ENCODE assay signal across 8 cellular contexts in the genomic region with DNA sequence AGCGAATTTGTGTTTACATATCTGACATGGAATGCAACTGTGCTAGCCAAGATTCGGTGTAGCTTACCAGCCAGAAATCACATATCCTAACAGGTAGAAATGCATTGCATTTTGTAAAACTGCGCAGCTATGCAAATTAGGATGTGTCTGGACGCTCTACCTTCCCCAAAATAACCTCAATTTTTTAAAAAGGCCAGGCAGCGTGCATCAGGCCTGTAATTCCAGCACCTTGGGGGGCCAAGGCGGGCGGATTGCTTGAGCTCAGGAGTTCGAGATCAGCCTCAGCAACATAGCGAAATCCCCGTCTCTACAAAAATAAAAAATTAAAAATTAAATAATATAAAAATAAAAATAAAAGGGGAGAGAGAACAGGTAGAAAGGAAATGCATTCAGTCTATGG.
DNase-seq lines count a peak whose midpoint lies in the region; ATAC-seq and TF ChIP-seq lines count a peak whose summit lies in the region.

No MANE protein-coding gene starts in this region.

- peaks cover 0 to 4% of the 10 kb centered on the region in 2 donors for H3K36me3 Mint-ChIP-seq in naive B cell
- no peaks in the 10 kb centered on the region for H3K36me3 Mint-ChIP-seq in activated naive CD4-positive, alpha-beta T cell treated with anti-CD3 and anti-CD28 coated beads, Interleukin-2, amount 50 U/mL, for 72 hours

- DNase-seq in AG09309 (ENCODE audit: low read depth) (no peak), LNCaP clone FGC (ENCODE audit: low read depth) (no peak), naive B cell (no peak), DMS79 (lab: John Stamatoyannopoulos, UW) (no peak), NCI-H345 treated with DMSO at 0.1 percent for 48 hours (lab: John Stamatoyannopoulos, UW; ENCODE audit: unreplicated experiment) (no peak), cerebellar nuclear complex (lab: John Stamatoyannopoulos, UW) (no peak)
- no peak for DNase-seq in activated naive CD4-positive, alpha-beta T cell treated with anti-CD3 and anti-CD28 coated beads, Interleukin-2, amount 50 U/mL, for 72 hours (ENCODE audit: low spot score in 2 of 2)

- H3K4me3 Mint-ChIP-seq in naive B cell, result peak overlapping the region; percentile 90 to 97 (median 96)

- H3K9ac ChIP-seq in duodenal mucosa (ENCODE audit: low read depth in 1 of 2, low read length in 2 of 2), result peak overlapping the region; percentile 76 to 96

- peaks cover 0 to 6% of the 10 kb centered on the region in 2 donors for H3K36me3 ChIP-seq in duodenal mucosa (ENCODE audit: control insufficient read depth in 1 of 2, insufficient read depth in 2 of 2, low read length in 2 of 2)

- H3K4me1 Mint-ChIP-seq in naive B cell, result peaks cover 10 to 23% (median 14%) of the 10 kb centered on the region in 3 donors

- H3K27me3 Mint-ChIP-seq in naive B cell, result no peaks in the 10 kb centered on the region

- H3K9me3 Mint-ChIP-seq in naive B cell, result peaks cover 0 to 1% (median 0%) of the 10 kb centered on the region in 7 donors
- no peaks in the 10 kb centered on the region for H3K9me3 Mint-ChIP-seq in activated naive CD4-positive, alpha-beta T cell treated with anti-CD3 and anti-CD28 coated beads, Interleukin-2, amount 50 U/mL, for 72 hours

- H3K27ac ChIP-seq in duodenal mucosa (ENCODE audit: low read depth, low read length), result peak overlapping the region; percentile 88

- TF ChIP-seq CTCF in AG09309 (IDR thresholded peaks at IDR 0.05; ENCODE audit: control insufficient read depth, insufficient read depth, low read depth, low read length, missing control alignments), result no peak
- TF ChIP-seq CTCF in LNCaP clone FGC (IDR thresholded peaks at IDR 0.05; ENCODE audit: control insufficient read depth, extremely low read depth, insufficient read depth), result no peak

- H3K9me3 ChIP-seq in duodenal mucosa (ENCODE audit: control insufficient read depth in 1 of 2, low read length in 2 of 2), result no peaks in the 10 kb centered on the region

- H3K4me3 ChIP-seq in AG09309 (ENCODE audit: control insufficient read depth, low read depth, low read length) (peak overlapping the region; percentile 84), LNCaP clone FGC (ENCODE audit: low read depth, low read length) (peak overlapping the region; percentile 89), duodenal mucosa (ENCODE audit: low read depth in 1 of 2, low read length in 2 of 2) (peak overlapping the region; percentile 80 to 93)

- peak overlapping the region in 4 of 6 donors; percentile 96 to 98 (median 98) for H3K27ac Mint-ChIP-seq in naive B cell
- peak overlapping the region in 1 of 2 donors; percentile 92 for H3K27ac Mint-ChIP-seq in activated naive CD4-positive, alpha-beta T cell treated with anti-CD3 and anti-CD28 coated beads, Interleukin-2, amount 50 U/mL, for 72 hours

- no peaks in the 10 kb centered on the region for H3K27me3 ChIP-seq in duodenal mucosa (ENCODE audit: control insufficient read depth in 1 of 2, insufficient read depth in 2 of 2, low read length in 2 of 2)

- ATAC-seq in naive B cell (ENCODE audit: low read depth in 2 of 2), result no peak
- ATAC-seq in activated naive CD4-positive, alpha-beta T cell treated with anti-CD3 and anti-CD28 coated beads, Interleukin-2, amount 50 U/mL, for 72 hours, result no peak

- H3K4me1 ChIP-seq in duodenal mucosa (ENCODE audit: control insufficient read depth in 1 of 2, insufficient read depth in 2 of 2, low read length in 2 of 2), result peaks cover 4 to 9% of the 10 kb centered on the region in 2 donors
